Comparison of ENCODE assay signal across 1 cellular context in the genomic region with DNA sequence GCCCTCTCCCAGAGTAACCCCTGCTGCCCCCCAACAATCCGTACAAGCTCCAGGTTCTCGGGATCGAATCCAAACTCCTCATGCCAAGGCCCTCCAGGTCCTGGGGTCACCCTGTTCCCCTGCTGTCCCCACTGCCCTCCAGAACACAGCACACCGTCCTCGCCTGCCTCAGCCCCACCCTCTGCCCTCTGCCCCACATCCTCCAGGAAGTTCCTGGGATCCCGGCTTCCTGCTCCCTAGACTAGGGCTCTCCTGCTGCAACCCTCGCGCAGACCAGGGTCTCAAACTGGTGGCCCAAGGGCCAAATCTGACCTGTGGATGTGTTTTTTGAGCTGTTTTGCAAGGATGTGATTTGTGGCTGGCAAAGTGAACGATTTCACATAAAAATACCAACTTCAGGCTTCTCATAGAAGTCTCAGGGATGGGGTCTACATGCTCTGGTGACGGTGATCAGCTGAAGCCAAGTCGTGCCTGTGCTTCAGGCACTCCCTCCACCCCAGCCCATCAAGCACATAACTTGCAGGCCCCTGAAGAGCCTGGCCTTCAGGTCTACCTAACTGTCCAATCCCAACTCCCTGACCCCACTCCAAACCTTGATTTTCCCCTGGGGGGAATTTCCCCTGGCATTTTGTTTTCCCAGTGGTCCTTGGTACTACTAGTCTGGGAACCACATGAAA.
A peak's percentile ranks its signal among the peaks of the same experiment; 100 is the strongest.
TF ChIP-seq lines count a peak whose summit lies in the region.

No MANE protein-coding gene starts in this region.

TF ChIP-seq in HepG2, 621 proteins besides CTCF, POLR2A, EP300 and RAD21:
- TF ChIP-seq GABPA (IDR thresholded peaks at IDR 0.05; ENCODE audit: low read depth, low read length) (no peak), GABPA (CRISPR knock-in tag; IDR thresholded peaks at IDR 0.05; ENCODE audit: low read depth) (no peak), HMG20A (CRISPR knock-in tag; IDR thresholded peaks at IDR 0.05; ENCODE audit: borderline replicate concordance) (no peak), DNMT1 (CRISPR knock-in tag; IDR thresholded peaks at IDR 0.05) (no peak), HOXA3 (CRISPR knock-in tag; IDR thresholded peaks at IDR 0.05) (no peak), FOXA3 (CRISPR knock-in tag; IDR thresholded peaks at IDR 0.05) (no peak), TOE1 (CRISPR knock-in tag; IDR thresholded peaks at IDR 0.05) (no peak), NFE2L1 (CRISPR knock-in tag; IDR thresholded peaks at IDR 0.05; ENCODE audit: borderline replicate concordance) (no peak), ZNF614 (CRISPR knock-in tag; IDR thresholded peaks at IDR 0.05; ENCODE audit: borderline replicate concordance) (no peak), ETV5 (CRISPR knock-in tag; IDR thresholded peaks at IDR 0.05; ENCODE audit: borderline replicate concordance) (no peak)
- TF ChIP-seq, protein P1, sequence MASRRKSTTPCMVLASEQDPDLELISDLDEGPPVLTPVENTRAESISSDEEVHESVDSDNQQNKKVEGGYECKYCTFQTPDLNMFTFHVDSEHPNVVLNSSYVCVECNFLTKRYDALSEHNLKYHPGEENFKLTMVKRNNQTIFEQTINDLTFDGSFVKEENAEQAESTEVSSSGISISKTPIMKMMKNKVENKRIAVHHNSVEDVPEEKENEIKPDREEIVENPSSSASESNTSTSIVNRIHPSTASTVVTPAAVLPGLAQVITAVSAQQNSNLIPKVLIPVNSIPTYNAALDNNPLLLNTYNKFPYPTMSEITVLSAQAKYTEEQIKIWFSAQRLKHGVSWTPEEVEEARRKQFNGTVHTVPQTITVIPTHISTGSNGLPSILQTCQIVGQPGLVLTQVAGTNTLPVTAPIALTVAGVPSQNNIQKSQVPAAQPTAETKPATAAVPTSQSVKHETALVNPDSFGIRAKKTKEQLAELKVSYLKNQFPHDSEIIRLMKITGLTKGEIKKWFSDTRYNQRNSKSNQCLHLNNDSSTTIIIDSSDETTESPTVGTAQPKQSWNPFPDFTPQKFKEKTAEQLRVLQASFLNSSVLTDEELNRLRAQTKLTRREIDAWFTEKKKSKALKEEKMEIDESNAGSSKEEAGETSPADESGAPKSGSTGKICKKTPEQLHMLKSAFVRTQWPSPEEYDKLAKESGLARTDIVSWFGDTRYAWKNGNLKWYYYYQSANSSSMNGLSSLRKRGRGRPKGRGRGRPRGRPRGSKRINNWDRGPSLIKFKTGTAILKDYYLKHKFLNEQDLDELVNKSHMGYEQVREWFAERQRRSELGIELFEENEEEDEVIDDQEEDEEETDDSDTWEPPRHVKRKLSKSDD (CRISPR knock-in tag; IDR thresholded peaks at IDR 0.05; ENCODE audit: low read depth) = no peak
- TF ChIP-seq, protein P2, sequence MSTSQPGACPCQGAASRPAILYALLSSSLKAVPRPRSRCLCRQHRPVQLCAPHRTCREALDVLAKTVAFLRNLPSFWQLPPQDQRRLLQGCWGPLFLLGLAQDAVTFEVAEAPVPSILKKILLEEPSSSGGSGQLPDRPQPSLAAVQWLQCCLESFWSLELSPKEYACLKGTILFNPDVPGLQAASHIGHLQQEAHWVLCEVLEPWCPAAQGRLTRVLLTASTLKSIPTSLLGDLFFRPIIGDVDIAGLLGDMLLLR (CRISPR knock-in tag; IDR thresholded peaks at IDR 0.05) = no peak
- TF ChIP-seq, protein P3, sequence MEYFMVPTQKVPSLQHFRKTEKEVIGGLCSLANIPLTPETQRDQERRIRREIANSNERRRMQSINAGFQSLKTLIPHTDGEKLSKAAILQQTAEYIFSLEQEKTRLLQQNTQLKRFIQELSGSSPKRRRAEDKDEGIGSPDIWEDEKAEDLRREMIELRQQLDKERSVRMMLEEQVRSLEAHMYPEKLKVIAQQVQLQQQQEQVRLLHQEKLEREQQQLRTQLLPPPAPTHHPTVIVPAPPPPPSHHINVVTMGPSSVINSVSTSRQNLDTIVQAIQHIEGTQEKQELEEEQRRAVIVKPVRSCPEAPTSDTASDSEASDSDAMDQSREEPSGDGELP (IDR thresholded peaks at IDR 0.05; ENCODE audit: borderline replicate concordance, low read depth) = no peak
- TF ChIP-seq, protein P4, sequence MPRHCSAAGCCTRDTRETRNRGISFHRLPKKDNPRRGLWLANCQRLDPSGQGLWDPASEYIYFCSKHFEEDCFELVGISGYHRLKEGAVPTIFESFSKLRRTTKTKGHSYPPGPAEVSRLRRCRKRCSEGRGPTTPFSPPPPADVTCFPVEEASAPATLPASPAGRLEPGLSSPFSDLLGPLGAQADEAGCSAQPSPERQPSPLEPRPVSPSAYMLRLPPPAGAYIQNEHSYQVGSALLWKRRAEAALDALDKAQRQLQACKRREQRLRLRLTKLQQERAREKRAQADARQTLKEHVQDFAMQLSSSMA (CRISPR knock-in tag; IDR thresholded peaks at IDR 0.05) = 0 out of 2 replicates have a peak, but pooled peaks have one; percentile 45
- TF ChIP-seq, protein P5, sequence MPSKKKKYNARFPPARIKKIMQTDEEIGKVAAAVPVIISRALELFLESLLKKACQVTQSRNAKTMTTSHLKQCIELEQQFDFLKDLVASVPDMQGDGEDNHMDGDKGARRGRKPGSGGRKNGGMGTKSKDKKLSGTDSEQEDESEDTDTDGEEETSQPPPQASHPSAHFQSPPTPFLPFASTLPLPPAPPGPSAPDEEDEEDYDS (CRISPR knock-in tag; IDR thresholded peaks at IDR 0.05) = 0 out of 2 replicates have a peak, but pooled peaks have one; percentile 1
- TF ChIP-seq, protein P6, sequence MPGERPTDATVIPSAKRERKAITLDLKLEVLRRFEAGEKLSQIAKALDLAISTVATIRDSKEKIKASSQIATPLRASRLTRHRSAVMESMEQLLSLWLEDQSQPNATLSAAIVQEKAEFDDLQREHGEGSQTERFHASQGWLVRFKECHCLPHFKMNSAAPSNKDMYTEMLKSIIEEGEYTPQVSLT (CRISPR knock-in tag; IDR thresholded peaks at IDR 0.05; ENCODE audit: borderline replicate concordance, low read depth) = no peak
